17 cellular contexts compared by ENCODE assay signal in the genomic region with DNA sequence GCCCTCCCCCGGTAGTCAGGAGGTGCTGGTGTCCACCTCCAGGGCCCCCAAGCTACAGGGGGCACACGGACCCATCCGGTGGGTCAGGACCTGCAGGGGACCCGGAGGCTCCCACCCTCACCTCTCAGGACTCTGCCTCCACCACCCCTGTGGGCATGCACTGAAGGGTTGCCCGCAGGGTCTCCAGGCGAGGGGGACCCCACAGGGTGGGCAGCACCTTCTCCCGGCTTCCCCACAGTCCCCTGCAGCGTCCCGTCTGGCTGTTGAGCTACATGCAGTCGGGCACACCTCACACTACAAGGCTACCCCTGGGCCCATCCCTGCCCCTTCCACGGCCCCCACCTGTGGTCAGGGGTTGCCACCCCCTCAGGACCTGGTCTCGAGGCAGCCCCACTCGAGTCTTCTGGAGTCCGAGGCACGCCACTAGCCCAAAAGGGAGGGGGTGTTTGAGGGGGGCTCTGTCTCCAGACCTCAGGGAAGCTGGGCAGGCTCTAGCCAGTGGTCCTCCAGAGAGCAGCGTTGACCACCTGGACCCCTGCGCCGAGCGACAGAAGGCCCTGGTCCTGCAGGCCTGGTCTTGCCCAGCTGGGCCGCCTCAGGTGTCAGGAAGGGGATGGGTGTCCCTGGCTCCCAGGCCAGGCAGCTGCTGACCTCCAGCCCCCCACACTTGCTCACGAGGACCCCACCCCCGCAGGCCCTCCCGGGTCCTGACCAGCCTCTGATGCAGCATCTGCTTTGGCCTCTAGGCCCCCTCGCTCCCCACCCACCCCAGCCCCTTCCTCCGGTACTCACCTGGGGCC. TPM values are rescaled to one million over a fixed set of nuclear protein-coding genes. Genes with fewer than 3 reads are reported as not detected.
A peak's percentile ranks its signal among the peaks of the same experiment; 100 is the strongest.
DNase-seq lines count a peak whose midpoint lies in the region; ATAC-seq and TF ChIP-seq lines count a peak whose summit lies in the region.
"Had no signal": no experiment of that assay in that cellular context is flagged by ENCODE, and none has a peak within 500 bp of the region (broad histone marks: within the 10 kb centered on the region; RNA-seq: fewer than 3 reads in every experiment).

No MANE protein-coding gene starts in this region.

- 91% methylated on average over 25 of the region's 25 CpGs for WGBS in right cardiac atrium

- H3K4me1 Mint-ChIP-seq in chondrocyte (ENCODE audit: low read depth), result no peaks in the 10 kb centered on the region
- H3K4me1 Mint-ChIP-seq: CD14-positive monocyte had no signal

- no peak overlapping the region for H3K27ac Mint-ChIP-seq in chondrocyte (ENCODE audit: unreplicated experiment)
- H3K27ac Mint-ChIP-seq: CD8-positive, alpha-beta T cell; HFFc6 had no signal

- H2AFZ ChIP-seq in osteoblast (ENCODE audit: low read length), result no peak overlapping the region

- ATAC-seq in right cardiac atrium, result peak; percentile 31 to 32
- ATAC-seq in Right ventricle myocardium superior (ENCODE audit: poor library complexity), result no peak
- ATAC-seq in GM21786 (IDR thresholded peaks at IDR 0.05; ENCODE audit: unreplicated experiment), result no peak
- no peak for ATAC-seq in GM18498 (IDR thresholded peaks at IDR 0.05; ENCODE audit: unreplicated experiment)
- ATAC-seq: CD8-positive, alpha-beta T cell had no signal

- H3K36me3 ChIP-seq in osteoblast (ENCODE audit: insufficient read depth, low read length), result peaks cover 11% of the 10 kb centered on the region

- H3K27me3 ChIP-seq in right cardiac atrium (ENCODE audit: control insufficient read depth, insufficient read depth), result no peaks in the 10 kb centered on the region
- peaks cover 2% of the 10 kb centered on the region for H3K27me3 ChIP-seq in osteoblast (ENCODE audit: insufficient read depth, low read length)

- intact Hi-C loops in right cardiac atrium (cut with DNase I), result loop anchor here in 1 of 4 donors (5.0 kb wide), 1 partner anchor 42 kb away; no protein-coding TSS in a partner anchor
- intact Hi-C loops in Right ventricle myocardium superior (cut with DNase I), result no loop called here

- no peak overlapping the region for H3K4me3 ChIP-seq in right cardiac atrium (ENCODE audit: low read length)
- no peak overlapping the region for H3K4me3 ChIP-seq in osteoblast (ENCODE audit: insufficient read depth, low read length)

- H3K27ac ChIP-seq in right cardiac atrium (ENCODE audit: low read length) (no peak overlapping the region), osteoblast (ENCODE audit: low read depth, low read length) (no peak overlapping the region)
- H3K27ac ChIP-seq: 22Rv1, HL-60 had no signal

- H3K4me2 ChIP-seq in osteoblast (ENCODE audit: insufficient read depth, low read length), result no peak overlapping the region

- TF ChIP-seq CTCF in chondrocyte (IDR thresholded peaks at IDR 0.05) (no peak), osteoblast (IDR thresholded peaks at IDR 0.05; ENCODE audit: extremely low read depth, low read depth, low read length) (no peak)

- H3K4me1 ChIP-seq in right cardiac atrium (ENCODE audit: control insufficient read depth, insufficient read depth, low read length) (no peaks in the 10 kb centered on the region), osteoblast (ENCODE audit: insufficient read depth, low read length) (no peaks in the 10 kb centered on the region)

- no peaks in the 10 kb centered on the region for H3K9me3 Mint-ChIP-seq in chondrocyte (ENCODE audit: low read depth)
- H3K9me3 Mint-ChIP-seq: CD14-positive monocyte; CD8-positive, alpha-beta T cell; HFFc6 had no signal

- no peaks in the 10 kb centered on the region for H3K27me3 Mint-ChIP-seq in chondrocyte (ENCODE audit: low read depth)

- peaks cover 1% of the 10 kb centered on the region for H3K36me3 Mint-ChIP-seq in chondrocyte (ENCODE audit: low read depth)

- DNase-seq in right cardiac atrium (no peak), Right ventricle myocardium superior (no peak), chondrocyte (ENCODE audit: low spot score) (peak; percentile 92), osteoblast (ENCODE audit: insufficient read length, low spot score, missing footprints) (peak; percentile 51), retina (no peak)
- DNase-seq: CD8-positive, alpha-beta T cell; COR-L47; GF-D8; HCEC 1CT; HFFc6 had no signal

- H3K4me3 Mint-ChIP-seq in chondrocyte (ENCODE audit: unreplicated experiment), result no peak overlapping the region
- H3K4me3 Mint-ChIP-seq: CD14-positive monocyte; CD8-positive, alpha-beta T cell; HFFc6 had no signal

- no peaks in the 10 kb centered on the region for H3K79me2 ChIP-seq in osteoblast (ENCODE audit: insufficient read depth, low read length)

- no peaks in the 10 kb centered on the region for H4K20me1 ChIP-seq in osteoblast (ENCODE audit: insufficient read depth, low read length)

- no peaks in the 10 kb centered on the region for H3K9me3 ChIP-seq in right cardiac atrium (ENCODE audit: control insufficient read depth, low read length)
- H3K9me3 ChIP-seq in osteoblast (ENCODE audit: low read depth, low read length), result no peaks in the 10 kb centered on the region

RNA-seq across cellular contexts. Expression of gene PARS2, which starts 9.6 kb away (rescaled TPM):
- total RNA-seq in right cardiac atrium (1 to 10 TPM; 2.9 to 3.7 (median 3.3) TPM), Right ventricle myocardium superior (4.0 TPM), chondrocyte (3.2 to 4.2 TPM (median 4.0 TPM) in 3 replicates), osteoblast (6.2 and 7.4 TPM in 2 replicates)
- polyA plus RNA-seq in right cardiac atrium, result 2.0 TPM
- total RNA-seq: CD8-positive, alpha-beta T cell had no signal

RNA-seq across cellular contexts. Expression of gene TTC4, which starts 39.0 kb away (rescaled TPM):
- total RNA-seq in right cardiac atrium, result 10 to 100 TPM; 11.3 to 14.5 (median 13.3) TPM
- 10.1 TPM for polyA plus RNA-seq in right cardiac atrium
- 14.8 TPM for total RNA-seq in Right ventricle myocardium superior
- total RNA-seq in chondrocyte, result 12.6 to 14.7 TPM (median 12.7 TPM) in 3 replicates
- total RNA-seq in osteoblast, result 19.7 and 27.9 TPM in 2 replicates

RNA-seq across cellular contexts. Expression of gene TTC22, which starts 46.4 kb away (rescaled TPM):
- under 1 TPM in 3 of 4 donors, not detected in 1; 0.06 to 0.17 (median 0.09) TPM for total RNA-seq in right cardiac atrium
- polyA plus RNA-seq in right cardiac atrium, result 0.05 TPM
- total RNA-seq in Right ventricle myocardium superior, result not detected
- not detected in 3 replicates for total RNA-seq in chondrocyte
- total RNA-seq in osteoblast, result not detected in 2 replicates
- total RNA-seq: A673, HFFc6 had no signal
- polyA plus RNA-seq: BJ had no signal

Comparison
In these comparisons a context has a peak if more than half of its experiments do, and no peak if none do; other contexts are left out.
1. ATAC-seq: peak in right cardiac atrium (2 of 2); none in Right ventricle myocardium superior (single experiment), GM21786 (single experiment) and GM18498 (single experiment).
2. DNase-seq: peak in chondrocyte (single experiment) and osteoblast (single experiment); none in right cardiac atrium (0 of 3), Right ventricle myocardium superior (single experiment) and retina (single experiment).